ENCODE assay signal across 7 cellular contexts in genomic region chr5:180804129-180804601, GRCh38. TPM values are rescaled to one million over a fixed set of nuclear protein-coding genes. Genes with fewer than 3 reads are reported as not detected.
DNase-seq lines count a peak whose midpoint lies in the region; ATAC-seq and TF ChIP-seq lines count a peak whose summit lies in the region.

No MANE protein-coding gene starts in this region.

- H2AFZ ChIP-seq in GM23338, result no peak overlapping the region

- H3K27ac ChIP-seq in GM23338 (ENCODE audit: low read depth) (no peak overlapping the region), stomach smooth muscle (ENCODE audit: low read length) (peak overlapping the region; percentile 84), aorta (ENCODE audit: low read depth in 1 of 2, low read length in 2 of 2) (no peak overlapping the region)

- CTCF ChIA-PET in activated B cell treated with CpG ODN at 0.5 μM for 24 hours (lab: Charles Lee), result interaction anchor here (1.3 to 1.9 kb wide), 3 partner anchors 19 to 27 kb away, joined by 3 to 8 read pairs (median 6); no protein-coding TSS in a partner anchor

- no peak for ATAC-seq in GM23338
- no peak for ATAC-seq in activated B cell treated with CpG ODN at 0.5 μM for 24 hours (ENCODE audit: low read depth)
- ATAC-seq in aorta (ENCODE audit: low FRiP score), result no peak

- H3F3A ChIP-seq in GM23338 (replicated peaks; ENCODE audit: low read depth), result 0 out of 2 replicates have a peak, but pooled peaks cover 6% of the 10 kb centered on the region

- H3K4me2 ChIP-seq in GM23338, result peak overlapping the region; percentile 90; the same call in 1 of the 2 replicates

- H3K4me1 ChIP-seq in GM23338 (ENCODE audit: insufficient read depth) (peaks cover 40% of the 10 kb centered on the region), iPS-15b (ENCODE audit: control insufficient read depth, insufficient read depth, low read length) (peaks cover 15% of the 10 kb centered on the region), stomach smooth muscle (ENCODE audit: control insufficient read depth, insufficient read depth, low read length) (peaks cover 77% of the 10 kb centered on the region), aorta (ENCODE audit: control insufficient read depth in 1 of 2, insufficient read depth in 2 of 2, low read length in 2 of 2) (peaks cover 7 to 21% of the 10 kb centered on the region in 2 donors)

- H3K4me3 Mint-ChIP-seq in GM23338, result no peak overlapping the region
- peak overlapping the region; percentile 91 for H3K4me3 Mint-ChIP-seq in activated B cell treated with CpG ODN at 0.5 μM for 24 hours

- TF ChIP-seq CTCF in GM23338 (conservative IDR thresholded peaks at IDR 0.05; ENCODE audit: low read depth in 2 of 2) (no peak), activated B cell treated with CpG ODN at 0.5 μM for 24 hours (IDR thresholded peaks at IDR 0.05) (no peak)

- no peaks in the 10 kb centered on the region for H3K27me3 ChIP-seq in GM23338 (ENCODE audit: insufficient read depth)
- H3K27me3 ChIP-seq in iPS-15b (ENCODE audit: control insufficient read depth, insufficient read depth, low read length), result no peaks in the 10 kb centered on the region
- no peaks in the 10 kb centered on the region for H3K27me3 ChIP-seq in stomach smooth muscle (ENCODE audit: control insufficient read depth in 1 of 2, insufficient read depth in 2 of 2, low read length in 2 of 2)
- H3K27me3 ChIP-seq in aorta (ENCODE audit: control insufficient read depth in 1 of 2, insufficient read depth in 2 of 2, low read length in 1 of 2), result no peaks in the 10 kb centered on the region

- no peaks in the 10 kb centered on the region for H3K9me2 ChIP-seq in GM23338 (ENCODE audit: insufficient read depth)

- H3K4me1 Mint-ChIP-seq in GM23338 (peaks cover 69% of the 10 kb centered on the region), activated B cell treated with CpG ODN at 0.5 μM for 24 hours (peaks cover 84% of the 10 kb centered on the region)

- 85 to 88% methylated on average over 22 of the region's 22 CpGs for WGBS in aorta, 2 donors

- intact Hi-C loops in activated B cell treated with CpG ODN at 0.5 μM for 24 hours (cut with micrococcal nuclease) (loop anchor here (5.0 to 10.0 kb wide), 3 partner anchors 358 to 1069 kb away; partner anchors contain the start of genes MAML1 and MAPK9), aorta (cut with DNase I) (loop anchor here in 1 of 2 donors (5.0 to 10.0 kb wide), 2 partner anchors 58 to 441 kb away; partner anchors contain the start of genes RACK1 and ZFP62)

- H3K9ac ChIP-seq in iPS-15b (ENCODE audit: low read depth, low read length) (peak overlapping the region; percentile 62), stomach smooth muscle (ENCODE audit: low read length in 2 of 2) (peak overlapping the region; percentile 36 to 85)

- H3K4me3 ChIP-seq in GM23338 (0 out of 2 replicates have a peak overlapping the region, but pooled peaks have one; percentile 84), iPS-15b (ENCODE audit: low read depth, low read length) (no peak overlapping the region), stomach smooth muscle (ENCODE audit: low read length in 2 of 2) (peak overlapping the region in 1 of 2 donors; percentile 86), aorta (ENCODE audit: low read length in 2 of 2) (no peak overlapping the region)

- DNase-seq in GM23338 (ENCODE audit: low spot score) (no peak), activated B cell treated with CpG ODN at 0.5 μM for 24 hours (no peak), aorta (no peak), hypothalamus (lab: John Stamatoyannopoulos, UW) (no peak)
- no peak for DNase-seq in central memory CD4-positive, alpha-beta T cell

- H3K79me2 ChIP-seq in GM23338 (replicated peaks; ENCODE audit: insufficient read depth), result peaks cover 66% of the 10 kb centered on the region

- POLR2A ChIA-PET in activated B cell treated with CpG ODN at 0.5 μM for 24 hours (lab: Charles Lee), result interaction anchor here (0.7 to 9.5 kb wide), 14 partner anchors 14 to 457 kb away, joined by 3 to 240 read pairs (median 4); partner anchors contain the start of genes TRIM41, TRIM52 and ZFP62

- no peaks in the 10 kb centered on the region for H3K9me3 Mint-ChIP-seq in GM23338
- H3K9me3 Mint-ChIP-seq in activated B cell treated with CpG ODN at 0.5 μM for 24 hours, result no peaks in the 10 kb centered on the region

- H3K27ac Mint-ChIP-seq in GM23338 (no peak overlapping the region), activated B cell treated with CpG ODN at 0.5 μM for 24 hours (peak overlapping the region; percentile 91)

- peaks cover 9% of the 10 kb centered on the region for H3K27me3 Mint-ChIP-seq in GM23338 (ENCODE audit: insufficient read depth, low read depth, poor library complexity)
- no peaks in the 10 kb centered on the region for H3K27me3 Mint-ChIP-seq in activated B cell treated with CpG ODN at 0.5 μM for 24 hours

- no peaks in the 10 kb centered on the region for H3K9me3 ChIP-seq in iPS-15b (ENCODE audit: control insufficient read depth, insufficient read depth, low read length)
- H3K9me3 ChIP-seq in stomach smooth muscle (ENCODE audit: control insufficient read depth in 2 of 2, low read length in 2 of 2), result no peaks in the 10 kb centered on the region
- no peaks in the 10 kb centered on the region for H3K9me3 ChIP-seq in aorta (ENCODE audit: control insufficient read depth, low read length)

- H3K36me3 ChIP-seq in GM23338 (ENCODE audit: insufficient read depth) (no peaks in the 10 kb centered on the region), iPS-15b (ENCODE audit: control insufficient read depth, insufficient read depth, low read length) (peaks cover 6% of the 10 kb centered on the region), stomach smooth muscle (ENCODE audit: control insufficient read depth in 2 of 2, insufficient read depth in 2 of 2, low read length in 2 of 2) (peaks cover 0 to 10% of the 10 kb centered on the region in 2 donors), aorta (ENCODE audit: control insufficient read depth in 1 of 2, insufficient read depth in 2 of 2, low read length in 1 of 2) (no peaks in the 10 kb centered on the region)

- H3K36me3 Mint-ChIP-seq in GM23338 (ENCODE audit: low read depth) (peaks cover 21% of the 10 kb centered on the region; the same call in 2 of the 3 replicates), activated B cell treated with CpG ODN at 0.5 μM for 24 hours (ENCODE audit: low read depth) (peaks cover 31% of the 10 kb centered on the region)

- peaks cover 22% of the 10 kb centered on the region for H4K20me1 ChIP-seq in GM23338 (replicated peaks; ENCODE audit: insufficient read depth)

TF ChIP-seq in GM23338, 12 proteins besides CTCF, POLR2A, EP300 and RAD21 (continues in another document):
- TF ChIP-seq REST (IDR thresholded peaks at IDR 0.05; ENCODE audit: unreplicated experiment), result no peak
- no peak for TF ChIP-seq ZNF114 (CRISPR knock-in tag; IDR thresholded peaks at IDR 0.05)
- TF ChIP-seq ETS1 (IDR thresholded peaks at IDR 0.05), result no peak
- TF ChIP-seq POLR2AphosphoS5 (IDR thresholded peaks at IDR 0.05; ENCODE audit: low read depth), result no peak
- TF ChIP-seq EZH2 (IDR thresholded peaks at IDR 0.05; ENCODE audit: low read depth, unreplicated experiment), result no peak
- no peak for TF ChIP-seq STAT1 (IDR thresholded peaks at IDR 0.05; ENCODE audit: unreplicated experiment)
- no peak for TF ChIP-seq ZNF331 (CRISPR knock-in tag; IDR thresholded peaks at IDR 0.05; ENCODE audit: low read depth)

RNA-seq across cellular contexts. Expression of gene MGAT1, which starts 1.6 kb away (rescaled TPM):
- total RNA-seq in GM23338 (2014; rRNA removed; shearing (Covaris generic)), result 81.4 and 97.5 TPM in 2 replicates
- polyA plus RNA-seq in GM23338 (2016; fragmentation: Nextera tagmentation; extraction: Ambion mirVana) (23.6 and 23.7 TPM in 2 replicates), aorta (10 to 100 TPM; 60.5 to 79.5 TPM)
- total RNA-seq in activated B cell treated with CpG ODN at 0.5 μM for 24 hours (66.9 and 74.5 TPM in 2 replicates), aorta (100 to 1,000 TPM; 143 to 180 TPM)

RNA-seq across cellular contexts. Expression of gene ZFP62, which starts 56.9 kb away (rescaled TPM):
- 29.6 and 32.9 TPM in 2 replicates for total RNA-seq in GM23338 (2014; rRNA removed; shearing (Covaris generic))
- 33.2 and 33.7 TPM in 2 replicates for polyA plus RNA-seq in GM23338 (2016; fragmentation: Nextera tagmentation; extraction: Ambion mirVana)
- total RNA-seq in activated B cell treated with CpG ODN at 0.5 μM for 24 hours, result 43.7 and 45.6 TPM in 2 replicates
- 10 to 100 TPM; 20.2 to 24.7 TPM for total RNA-seq in aorta
- 10 to 100 TPM in 1 of 2 donors, 1 to 10 TPM in 1; 6.5 to 12.0 TPM for polyA plus RNA-seq in aorta
